10 cellular contexts compared by ENCODE assay signal in the genomic region with DNA sequence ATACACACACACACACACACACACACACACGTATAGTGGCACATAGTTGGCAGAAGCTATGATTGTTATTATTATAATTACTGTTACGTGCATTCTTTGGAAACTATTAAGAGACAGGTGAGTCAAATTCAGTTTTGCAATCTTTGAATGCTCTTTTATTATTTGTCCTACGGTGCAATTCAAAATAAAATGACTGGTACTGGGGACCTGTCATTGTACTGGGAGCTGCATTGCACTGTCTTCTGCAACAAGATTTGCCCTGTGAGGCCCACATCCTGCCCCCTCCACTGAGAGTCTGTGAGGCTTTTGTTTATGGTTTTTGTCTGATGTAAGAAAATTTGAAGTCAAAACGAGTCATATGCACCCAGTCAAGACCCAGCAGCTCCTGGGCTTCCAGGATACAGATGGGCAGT.
DNase-seq lines count a peak whose midpoint lies in the region; ATAC-seq and TF ChIP-seq lines count a peak whose summit lies in the region.
"Had no signal": no experiment of that assay in that cellular context is flagged by ENCODE, and none has a peak within 500 bp of the region (broad histone marks: within the 10 kb centered on the region; RNA-seq: fewer than 3 reads in every experiment).

No MANE protein-coding gene starts in this region.

- H3K9ac ChIP-seq in Loucy (ENCODE audit: low read depth, low read length, poor library complexity, severe bottlenecking): no peak overlapping the region

- H3K4me1 ChIP-seq in Loucy (ENCODE audit: insufficient read depth, low read length, poor library complexity, severe bottlenecking): peaks cover 19% of the 10 kb centered on the region
- H3K4me1 ChIP-seq: ascending aorta had no signal

- peak; percentile 64 for ATAC-seq in central memory CD8-positive, alpha-beta T cell (replicated peaks; ENCODE audit: extremely low read depth, poor library complexity, severe bottlenecking)
- ATAC-seq in HG02870 (IDR thresholded peaks at IDR 0.05; ENCODE audit: unreplicated experiment): no peak
- ATAC-seq in GM21576 (IDR thresholded peaks at IDR 0.05; ENCODE audit: unreplicated experiment): no peak
- no peak for ATAC-seq in HG03196 (IDR thresholded peaks at IDR 0.05; ENCODE audit: unreplicated experiment)
- ATAC-seq: Panc1 had no signal

- no peaks in the 10 kb centered on the region for H3K27me3 Mint-ChIP-seq in central memory CD8-positive, alpha-beta T cell

- no peaks in the 10 kb centered on the region for H3K9me3 ChIP-seq in Loucy (ENCODE audit: insufficient read depth, low read depth, low read length)
- H3K9me3 ChIP-seq: ascending aorta had no signal

- H4K20me1 ChIP-seq in Loucy (ENCODE audit: insufficient read depth, low read length, poor library complexity, severe bottlenecking): no peaks in the 10 kb centered on the region

- no peaks in the 10 kb centered on the region for H3K79me2 ChIP-seq in Loucy (ENCODE audit: insufficient read depth, low read length)

- no peaks in the 10 kb centered on the region for H3K36me3 ChIP-seq in Loucy (ENCODE audit: insufficient read depth, low read length)
- H3K36me3 ChIP-seq: ascending aorta had no signal

- no peak for TF ChIP-seq CTCF in Loucy (conservative IDR thresholded peaks at IDR 0.05; ENCODE audit: low read length)

- H2AFZ ChIP-seq in Loucy (ENCODE audit: low read length): peak overlapping the region; percentile 73

- no peaks in the 10 kb centered on the region for H3K27me3 ChIP-seq in Loucy (ENCODE audit: insufficient read depth, low read length, poor library complexity, severe bottlenecking)
- H3K27me3 ChIP-seq: ascending aorta had no signal

- no peaks in the 10 kb centered on the region for H3K9me2 ChIP-seq in Loucy (replicated peaks; ENCODE audit: low read depth, low read length)

- peaks cover 70% of the 10 kb centered on the region for H3K4me1 Mint-ChIP-seq in central memory CD8-positive, alpha-beta T cell

- H3K27ac Mint-ChIP-seq in central memory CD8-positive, alpha-beta T cell (ENCODE audit: low read depth): peak overlapping the region; percentile 91

- peak overlapping the region; percentile 92 for H3K4me3 Mint-ChIP-seq in central memory CD8-positive, alpha-beta T cell

- H3K4me2 ChIP-seq in Loucy (ENCODE audit: low read depth, low read length, poor library complexity, severe bottlenecking): peak overlapping the region; percentile 35

- no peaks in the 10 kb centered on the region for H3K9me3 Mint-ChIP-seq in central memory CD8-positive, alpha-beta T cell

- peak; percentile 53 to 61 for DNase-seq in activated CD4-positive, alpha-beta T cell treated with anti-CD3 and anti-CD28 coated beads, Interleukin-2, amount 50 U/mL, for 48 hours
- DNase-seq in central memory CD8-positive, alpha-beta T cell (ENCODE audit: low spot score in 2 of 2): peak; percentile 32 to 58
- DNase-seq in stimulated activated CD8-positive, alpha-beta memory T cell treated with anti-CD3 and anti-CD28 coated beads, Interleukin-12 subunit alpha, Interleukin-12 subunit beta, amount 100 ng/mL, for 24 hours (ENCODE audit: extremely low read depth): peak; percentile 22
- DNase-seq in NCI-H2196 (lab: John Stamatoyannopoulos, UW; ENCODE audit: unreplicated experiment): no peak

- no peak overlapping the region for H3K4me3 ChIP-seq in Loucy (ENCODE audit: low read length, poor library complexity, severe bottlenecking)
- H3K4me3 ChIP-seq: ascending aorta had no signal

- H3F3A ChIP-seq in Loucy (ENCODE audit: low read depth): no peaks in the 10 kb centered on the region

- peaks cover 40% of the 10 kb centered on the region for H3K36me3 Mint-ChIP-seq in central memory CD8-positive, alpha-beta T cell (ENCODE audit: insufficient read depth)
